Comparison of ENCODE assay signal across 22 cellular contexts in genomic region chr3:181264491-181264890, GRCh38.
A peak's percentile ranks its signal among the peaks of the same experiment; 100 is the strongest.
DNase-seq lines count a peak whose midpoint lies in the region; ATAC-seq lines count a peak whose summit lies in the region.
"Had no signal": no experiment of that assay in that cellular context is flagged by ENCODE, and none has a peak within 500 bp of the region (broad histone marks: within the 10 kb centered on the region; RNA-seq: fewer than 3 reads in every experiment).

No MANE protein-coding gene starts in this region.

- intact Hi-C loops in activated naive CD4-positive, alpha-beta T cell treated with anti-CD3 and anti-CD28 coated beads for 36 hours (cut with micrococcal nuclease) = loop anchor here (1.0 to 10.0 kb wide), 2 partner anchors 29 to 1530 kb away; partner anchors contain the start of gene ATP11B

- H3K4me1 Mint-ChIP-seq in activated naive CD4-positive, alpha-beta T cell treated with anti-CD3 and anti-CD28 coated beads for 36 hours (ENCODE audit: low read depth) = peaks cover 3% of the 10 kb centered on the region
- H3K4me1 Mint-ChIP-seq in activated naive CD4-positive, alpha-beta T cell treated with anti-CD3 and anti-CD28 coated beads, Interleukin-2, amount 10 ng/mL, durations not matched to agents 7 days and 5 days = peaks cover 3% of the 10 kb centered on the region
- H3K4me1 Mint-ChIP-seq: B cell, GM23338 had no signal

- CTCF ChIA-PET in activated naive CD4-positive, alpha-beta T cell treated with anti-CD3 and anti-CD28 coated beads for 36 hours (lab: Charles Lee) = no interaction called here
- CTCF ChIA-PET in activated naive CD4-positive, alpha-beta T cell treated with anti-CD3 and anti-CD28 coated beads, Interleukin-2, amount 10 ng/mL, durations not matched to agents 7 days and 5 days (lab: Charles Lee) = no interaction called here

- ATAC-seq in GM21619 (IDR thresholded peaks at IDR 0.05; ENCODE audit: unreplicated experiment) = peak; percentile 40
- peak; percentile 34 for ATAC-seq in HG03442 (IDR thresholded peaks at IDR 0.05; ENCODE audit: unreplicated experiment)
- no peak for ATAC-seq in HG03469 (IDR thresholded peaks at IDR 0.05; ENCODE audit: unreplicated experiment)
- ATAC-seq: GM23338, PC-3 had no signal

- DNase-seq in activated naive CD4-positive, alpha-beta T cell treated with anti-CD3 and anti-CD28 coated beads for 36 hours = peak; percentile 8
- no peak for DNase-seq in activated naive CD4-positive, alpha-beta T cell treated with anti-CD3 and anti-CD28 coated beads, Interleukin-2, amount 10 ng/mL, durations not matched to agents 7 days and 5 days
- DNase-seq in iris pigment epithelial cell (ENCODE audit: low read depth) = peak; percentile 1
- no peak for DNase-seq in T1000 (lab: John Stamatoyannopoulos, UW)
- no peak for DNase-seq in SW 1271 (lab: John Stamatoyannopoulos, UW)
- DNase-seq: DMS53, GDM1, IMR-90, MV-4-11, NCI-H1694, NCI-H2081, NCI-H2171 treated with DMSO at 0.1 percent for 48 hours, NCI-H524 treated with DMSO at 0.1 percent for 48 hours, NCI-H82, PC-3, Right ventricle myocardium superior had no signal

- H3K9me3 Mint-ChIP-seq in activated naive CD4-positive, alpha-beta T cell treated with anti-CD3 and anti-CD28 coated beads for 36 hours = peaks cover 4% of the 10 kb centered on the region
- H3K9me3 Mint-ChIP-seq in activated naive CD4-positive, alpha-beta T cell treated with anti-CD3 and anti-CD28 coated beads, Interleukin-2, amount 10 ng/mL, durations not matched to agents 7 days and 5 days = peaks cover 5% of the 10 kb centered on the region
- H3K9me3 Mint-ChIP-seq: CD14-positive monocyte had no signal

- no peaks in the 10 kb centered on the region for H3K36me3 Mint-ChIP-seq in activated naive CD4-positive, alpha-beta T cell treated with anti-CD3 and anti-CD28 coated beads for 36 hours (ENCODE audit: low read depth)
- no peaks in the 10 kb centered on the region for H3K36me3 Mint-ChIP-seq in activated naive CD4-positive, alpha-beta T cell treated with anti-CD3 and anti-CD28 coated beads, Interleukin-2, amount 10 ng/mL, durations not matched to agents 7 days and 5 days
- H3K36me3 Mint-ChIP-seq: CD14-positive monocyte had no signal

- H3K27ac Mint-ChIP-seq in activated naive CD4-positive, alpha-beta T cell treated with anti-CD3 and anti-CD28 coated beads for 36 hours = no peak overlapping the region
- no peak overlapping the region for H3K27ac Mint-ChIP-seq in activated naive CD4-positive, alpha-beta T cell treated with anti-CD3 and anti-CD28 coated beads, Interleukin-2, amount 10 ng/mL, durations not matched to agents 7 days and 5 days
- H3K27ac Mint-ChIP-seq: B cell, CD14-positive monocyte, GM23338 had no signal

- H3K4me3 Mint-ChIP-seq in activated naive CD4-positive, alpha-beta T cell treated with anti-CD3 and anti-CD28 coated beads for 36 hours = no peak overlapping the region
- H3K4me3 Mint-ChIP-seq in activated naive CD4-positive, alpha-beta T cell treated with anti-CD3 and anti-CD28 coated beads, Interleukin-2, amount 10 ng/mL, durations not matched to agents 7 days and 5 days = no peak overlapping the region
- H3K4me3 Mint-ChIP-seq: B cell, CD14-positive monocyte, GM23338 had no signal

- H3K27me3 Mint-ChIP-seq in activated naive CD4-positive, alpha-beta T cell treated with anti-CD3 and anti-CD28 coated beads for 36 hours (ENCODE audit: low read depth) = peaks cover 6% of the 10 kb centered on the region
- no peaks in the 10 kb centered on the region for H3K27me3 Mint-ChIP-seq in activated naive CD4-positive, alpha-beta T cell treated with anti-CD3 and anti-CD28 coated beads, Interleukin-2, amount 10 ng/mL, durations not matched to agents 7 days and 5 days

Comparison
In these comparisons a context has a peak if more than half of its experiments do, and no peak if none do; other contexts are left out.
1. DNase-seq: peak in activated naive CD4-positive, alpha-beta T cell treated with anti-CD3 and anti-CD28 coated beads for 36 hours (single experiment) and iris pigment epithelial cell (single experiment); none in activated naive CD4-positive, alpha-beta T cell treated with anti-CD3 and anti-CD28 coated beads, Interleukin-2, amount 10 ng/mL, durations not matched to agents 7 days and 5 days (single experiment), T1000 (single experiment) and SW 1271 (0 of 2).